ENCODE assay signal across 25 cellular contexts in genomic region chr5:8229551-8229950, GRCh38.
"Had no signal": no experiment of that assay in that cellular context is flagged by ENCODE, and none has a peak within 500 bp of the region (broad histone marks: within the 10 kb centered on the region; RNA-seq: fewer than 3 reads in every experiment).

No MANE protein-coding gene starts in this region.

- H2AFZ ChIP-seq: hepatocyte had no signal

- H3K4me3 Mint-ChIP-seq: dendritic cell treated with granulocyte-macrophage colony-stimulating factor and Interleukin-4, amounts not matched to agents 40 ng/mL and 50 ng/mL, for 4 days; effector memory CD8-positive, alpha-beta T cell; endodermal cell; immature natural killer cell; mesothelial cell of epicardium; naive B cell had no signal

- H3K4me3 ChIP-seq: colonic mucosa, gastroesophageal sphincter, heart left ventricle, hepatocyte, left lung, lower lobe of right lung, mucosa of descending colon had no signal

- H3K27me3 ChIP-seq: colonic mucosa, foreskin keratinocyte, gastroesophageal sphincter, hepatocyte, left lung had no signal

- H3K9me3 ChIP-seq: colonic mucosa, gastroesophageal sphincter, lower lobe of right lung, mucosa of descending colon had no signal

- H3K79me2 ChIP-seq: hepatocyte had no signal

- H3K4me1 Mint-ChIP-seq: endodermal cell, immature natural killer cell, mesothelial cell of epicardium, naive B cell had no signal

- DNase-seq: colonic mucosa; cortex of kidney; effector CD8-positive, alpha-beta T cell; effector memory CD8-positive, alpha-beta T cell; endodermal cell; erythroblast; foreskin keratinocyte; heart left ventricle; hypothalamus; immature natural killer cell; islet precursor cell; kidney; kidney glomerular epithelial cell; left lung; left ventricle myocardium superior; lower lobe of right lung; mesenchymal stem cell; mucosa of descending colon; naive B cell had no signal

- H3K4me2 ChIP-seq: hepatocyte had no signal

- H3K27ac Mint-ChIP-seq: dendritic cell treated with granulocyte-macrophage colony-stimulating factor and Interleukin-4, amounts not matched to agents 40 ng/mL and 50 ng/mL, for 4 days; effector memory CD8-positive, alpha-beta T cell; endodermal cell; immature natural killer cell; mesothelial cell of epicardium had no signal

- H3K27ac ChIP-seq: colonic mucosa, epithelial cell of prostate, foreskin keratinocyte, gastroesophageal sphincter, heart left ventricle, hepatocyte, left lung, lower lobe of right lung had no signal

- H3K4me1 ChIP-seq: colonic mucosa, foreskin keratinocyte, gastroesophageal sphincter, heart left ventricle, left lung, lower lobe of right lung had no signal

- H3K27me3 Mint-ChIP-seq: dendritic cell treated with granulocyte-macrophage colony-stimulating factor and Interleukin-4, amounts not matched to agents 40 ng/mL and 50 ng/mL, for 4 days; effector memory CD8-positive, alpha-beta T cell; naive B cell had no signal

- H3K36me3 Mint-ChIP-seq: immature natural killer cell, mesothelial cell of epicardium, naive B cell had no signal

- ATAC-seq: effector memory CD8-positive, alpha-beta T cell; esophagus mucosa; foreskin keratinocyte; gastroesophageal sphincter; heart left ventricle; left lung; left ventricle myocardium superior; lower lobe of right lung; mucosa of descending colon had no signal

- H3K36me3 ChIP-seq: colonic mucosa, gastroesophageal sphincter, heart left ventricle, left lung, lower lobe of right lung had no signal
